ENCODE assay signal across 8 cellular contexts in the genomic region with DNA sequence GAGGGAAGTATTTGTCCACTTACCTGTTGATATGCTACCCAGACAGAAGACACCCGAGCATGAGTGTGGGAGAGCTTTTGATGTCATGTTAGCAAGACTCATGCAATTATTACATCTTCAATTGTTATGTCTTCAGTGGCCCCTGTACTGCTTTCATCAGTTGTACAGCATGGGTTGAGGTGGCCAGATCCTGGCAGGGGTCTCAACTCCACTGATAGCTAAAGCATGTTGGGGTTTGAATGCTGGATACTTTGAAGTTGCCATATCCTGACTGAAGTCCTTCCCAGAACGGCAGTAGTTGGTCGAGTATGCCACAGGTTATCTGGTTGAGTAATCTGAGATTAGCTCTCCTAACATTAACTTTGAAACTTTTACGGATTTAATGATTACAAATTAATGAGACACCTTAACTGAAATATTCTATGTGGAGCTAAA. TPM values are rescaled to one million over a fixed set of nuclear protein-coding genes. Genes with fewer than 3 reads are reported as not detected.
A peak's percentile ranks its signal among the peaks of the same experiment; 100 is the strongest.
DNase-seq lines count a peak whose midpoint lies in the region; ATAC-seq and TF ChIP-seq lines count a peak whose summit lies in the region.

No MANE protein-coding gene starts in this region.

- H3K4me1 ChIP-seq in left ventricle myocardium inferior (peaks cover 57% of the 10 kb centered on the region), ascending aorta (peaks cover 5 to 6% of the 10 kb centered on the region in 2 donors), lower lobe of right lung (peaks cover 44% of the 10 kb centered on the region)

- H3K27ac ChIP-seq in left ventricle myocardium inferior (replicated peaks), result peak overlapping the region; percentile 92
- no peak overlapping the region for H3K27ac ChIP-seq in ascending aorta
- peak overlapping the region; percentile 90 for H3K27ac ChIP-seq in lower lobe of right lung

- no peak for ATAC-seq in lower lobe of right lung
- no peak for ATAC-seq in HG03354 (IDR thresholded peaks at IDR 0.05; ENCODE audit: poor library complexity, severe bottlenecking, unreplicated experiment)
- no peak for ATAC-seq in HG02588 (IDR thresholded peaks at IDR 0.05; ENCODE audit: unreplicated experiment)

- intact Hi-C loops in left ventricle myocardium inferior (cut with micrococcal nuclease) (no loop called here), cardiac septum (cut with DNase I) (no loop called here), ascending aorta (cut with DNase I) (no loop called here), lower lobe of right lung (cut with DNase I) (no loop called here)

- DNase-seq in left ventricle myocardium inferior (no peak), cardiac septum (ENCODE audit: low spot score) (no peak), ascending aorta (ENCODE audit: low spot score in 2 of 2) (no peak), lower lobe of right lung (no peak), NCI-H226 (no peak), NCI-H146 treated with DMSO at 0.1 percent for 48 hours (lab: John Stamatoyannopoulos, UW; ENCODE audit: unreplicated experiment) (no peak)

- H3K27me3 ChIP-seq in left ventricle myocardium inferior (ENCODE audit: low read depth) (no peaks in the 10 kb centered on the region), ascending aorta (no peaks in the 10 kb centered on the region), lower lobe of right lung (ENCODE audit: low read depth) (no peaks in the 10 kb centered on the region)

- peak overlapping the region; percentile 87 for H3K4me3 ChIP-seq in left ventricle myocardium inferior
- peak overlapping the region; percentile 81 to 99 for H3K4me3 ChIP-seq in ascending aorta
- H3K4me3 ChIP-seq in lower lobe of right lung, result peak overlapping the region; percentile 88

- TF ChIP-seq CTCF in left ventricle myocardium inferior (IDR thresholded peaks at IDR 0.05; ENCODE audit: borderline replicate concordance) (no peak), ascending aorta (IDR thresholded peaks at IDR 0.05) (no peak), lower lobe of right lung (IDR thresholded peaks at IDR 0.05) (no peak)

- H3K36me3 ChIP-seq in left ventricle myocardium inferior, result peaks cover 25% of the 10 kb centered on the region
- H3K36me3 ChIP-seq in ascending aorta, result peaks cover 24% of the 10 kb centered on the region in 2 donors
- peaks cover 25% of the 10 kb centered on the region for H3K36me3 ChIP-seq in lower lobe of right lung

- H3K9me3 ChIP-seq in left ventricle myocardium inferior (replicated peaks) (no peaks in the 10 kb centered on the region), ascending aorta (no peaks in the 10 kb centered on the region), lower lobe of right lung (no peaks in the 10 kb centered on the region)

RNA-seq across cellular contexts. Expression of a gene that starts 1.2 kb away (rescaled TPM):
- total RNA-seq in left ventricle myocardium inferior (87.3 TPM), cardiac septum (79.2 TPM), ascending aorta (17.2 TPM), lower lobe of right lung (47.9 TPM)

RNA-seq across cellular contexts. Expression of a gene that starts 46.7 kb away (rescaled TPM):
- total RNA-seq in left ventricle myocardium inferior, result 0.08 TPM
- total RNA-seq in cardiac septum, result 0.11 TPM
- total RNA-seq in ascending aorta, result not detected
- 42.6 TPM for total RNA-seq in lower lobe of right lung

RNA-seq across cellular contexts. Expression of a gene that starts 56.7 kb away (rescaled TPM):
- 6.9 TPM for total RNA-seq in left ventricle myocardium inferior
- total RNA-seq in cardiac septum, result 6.1 TPM
- 0.96 TPM for total RNA-seq in ascending aorta
- total RNA-seq in lower lobe of right lung, result 6.0 TPM

RNA-seq across cellular contexts. Expression of a gene that starts 56.8 kb away (rescaled TPM):
- total RNA-seq in left ventricle myocardium inferior, result 7.2 TPM
- 13.5 TPM for total RNA-seq in cardiac septum
- total RNA-seq in ascending aorta, result 7.8 TPM
- 11.0 TPM for total RNA-seq in lower lobe of right lung

Comparison
In these comparisons a context has a peak if more than half of its experiments do, and no peak if none do; other contexts are left out.
1. H3K27ac ChIP-seq: peak in left ventricle myocardium inferior (single experiment) and lower lobe of right lung (single experiment); none in ascending aorta (0 of 2).
2. RNA of a gene that starts 46.7 kb away (total RNA-seq): 42.6 TPM in lower lobe of right lung (single experiment); 0.11 TPM in cardiac septum (single experiment), 0.08 TPM in left ventricle myocardium inferior (single experiment) and not detected in ascending aorta (single experiment); every median in the first group is over 10 times any median in the second.
3. Peak in every context shown above with its lines, with median percentiles within 50 percentile points of each other: H3K4me3 ChIP-seq.